21 cellular contexts compared by ENCODE assay signal in the genomic region with DNA sequence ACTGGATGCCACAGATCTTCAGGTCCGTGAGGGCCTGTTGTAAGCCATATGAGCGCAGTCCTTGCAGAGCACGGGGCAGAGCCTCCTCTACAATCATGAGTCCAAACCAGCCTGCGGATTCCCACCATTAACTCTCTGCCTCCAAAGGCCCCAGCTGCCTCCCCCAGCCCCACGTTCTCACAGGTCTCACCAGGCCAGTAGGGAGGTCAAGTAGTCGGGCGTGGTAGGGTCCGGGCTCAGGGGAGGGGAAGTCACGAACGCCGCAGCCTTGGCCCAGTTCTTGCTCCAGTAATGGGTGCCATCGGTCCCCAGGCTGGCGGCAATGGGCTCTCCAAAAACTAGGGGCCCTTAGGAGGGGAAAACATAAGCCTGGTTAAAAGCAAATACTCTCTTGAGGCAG. TPM values are rescaled to one million over a fixed set of nuclear protein-coding genes. Genes with fewer than 3 reads are reported as not detected.
"Had no signal": no experiment of that assay in that cellular context is flagged by ENCODE, and none has a peak within 500 bp of the region (broad histone marks: within the 10 kb centered on the region; RNA-seq: fewer than 3 reads in every experiment).

No MANE protein-coding gene starts in this region.

- H3K4me1 Mint-ChIP-seq: activated CD4-positive, alpha-beta memory T cell treated with anti-CD3 and anti-CD28 coated beads, Interleukin-2, amount 10 ng/mL, durations not matched to agents 7 days and 5 days; activated CD8-positive, alpha-beta memory T cell treated with anti-CD3 and anti-CD28 coated beads, Interleukin-2, amount 10 ng/mL, durations not matched to agents 7 days and 5 days; activated naive CD8-positive, alpha-beta T cell treated with anti-CD3 and anti-CD28 coated beads, Interleukin-2, amount 50 U/mL, for 24 hours; activated T-helper 17 cell treated with anti-CD3 and anti-CD28 coated beads, Interleukin-2, amount 50 U/mL, for 72 hours; stimulated activated naive CD8-positive, alpha-beta T cell treated with anti-CD3 and anti-CD28 coated beads, Interleukin-15, amount 100 ng/mL, for 72 hours; T-cell had no signal

- H3K4me3 ChIP-seq: lung, skin epidermis had no signal

- H3K9me3 Mint-ChIP-seq: activated B cell treated with CpG ODN at 0.5 μM for 24 hours; activated naive CD4-positive, alpha-beta T cell treated with anti-CD3 and anti-CD28 coated beads for 36 hours; dendritic cell treated with granulocyte-macrophage colony-stimulating factor and Interleukin-4, amounts not matched to agents 40 ng/mL and 50 ng/mL, for 4 days; stimulated activated naive CD8-positive, alpha-beta T cell treated with anti-CD3 and anti-CD28 coated beads, Interleukin-15, amount 100 ng/mL, for 72 hours had no signal

- H3K27ac Mint-ChIP-seq: activated B cell treated with CpG ODN at 0.5 μM for 24 hours; activated CD4-positive, alpha-beta memory T cell treated with anti-CD3 and anti-CD28 coated beads, Interleukin-2, amount 10 ng/mL, durations not matched to agents 7 days and 5 days; activated CD8-positive, alpha-beta memory T cell treated with anti-CD3 and anti-CD28 coated beads, Interleukin-2, amount 10 ng/mL, durations not matched to agents 7 days and 5 days; activated naive CD8-positive, alpha-beta T cell treated with anti-CD3 and anti-CD28 coated beads, Interleukin-2, amount 50 U/mL, for 24 hours; activated T-helper 17 cell treated with anti-CD3 and anti-CD28 coated beads, Interleukin-2, amount 50 U/mL, for 72 hours; dendritic cell treated with granulocyte-macrophage colony-stimulating factor and Interleukin-4, amounts not matched to agents 40 ng/mL and 50 ng/mL, for 4 days; stimulated activated naive CD8-positive, alpha-beta T cell treated with anti-CD3 and anti-CD28 coated beads, Interleukin-15, amount 100 ng/mL, for 72 hours; T-cell had no signal

- ATAC-seq: activated CD8-positive, alpha-beta memory T cell treated with anti-CD3 and anti-CD28 coated beads, Interleukin-2, amount 10 ng/mL, durations not matched to agents 7 days and 5 days; activated naive CD8-positive, alpha-beta T cell treated with anti-CD3 and anti-CD28 coated beads, Interleukin-2, amount 50 U/mL, for 24 hours; activated T-helper 17 cell treated with anti-CD3 and anti-CD28 coated beads, Interleukin-2, amount 50 U/mL, for 72 hours; left colon; SK-N-SH treated with all-trans-retinoic acid at 6 μM for 48 hours; stimulated activated naive CD8-positive, alpha-beta T cell treated with anti-CD3 and anti-CD28 coated beads, Interleukin-15, amount 100 ng/mL, for 72 hours had no signal

- H3K27me3 Mint-ChIP-seq: activated B cell treated with CpG ODN at 0.5 μM for 24 hours; activated CD8-positive, alpha-beta memory T cell treated with anti-CD3 and anti-CD28 coated beads, Interleukin-2, amount 10 ng/mL, durations not matched to agents 7 days and 5 days; stimulated activated naive CD8-positive, alpha-beta T cell treated with anti-CD3 and anti-CD28 coated beads, Interleukin-15, amount 100 ng/mL, for 72 hours; T-cell had no signal

- H3K4me3 Mint-ChIP-seq: activated B cell treated with CpG ODN at 0.5 μM for 24 hours; activated CD4-positive, alpha-beta memory T cell treated with anti-CD3 and anti-CD28 coated beads, Interleukin-2, amount 10 ng/mL, durations not matched to agents 7 days and 5 days; activated CD8-positive, alpha-beta memory T cell treated with anti-CD3 and anti-CD28 coated beads, Interleukin-2, amount 10 ng/mL, durations not matched to agents 7 days and 5 days; activated naive CD4-positive, alpha-beta T cell treated with anti-CD3 and anti-CD28 coated beads for 36 hours; activated naive CD8-positive, alpha-beta T cell treated with anti-CD3 and anti-CD28 coated beads, Interleukin-2, amount 50 U/mL, for 24 hours; activated T-helper 17 cell treated with anti-CD3 and anti-CD28 coated beads, Interleukin-2, amount 50 U/mL, for 72 hours; dendritic cell treated with granulocyte-macrophage colony-stimulating factor and Interleukin-4, amounts not matched to agents 40 ng/mL and 50 ng/mL, for 4 days; stimulated activated naive CD8-positive, alpha-beta T cell treated with anti-CD3 and anti-CD28 coated beads, Interleukin-15, amount 100 ng/mL, for 72 hours; T-cell had no signal

- H3K36me3 Mint-ChIP-seq: activated CD8-positive, alpha-beta memory T cell treated with anti-CD3 and anti-CD28 coated beads, Interleukin-2, amount 10 ng/mL, durations not matched to agents 7 days and 5 days; T-cell had no signal

- DNase-seq: activated B cell treated with CpG ODN at 0.5 μM for 24 hours; activated CD4-positive, alpha-beta memory T cell treated with anti-CD3 and anti-CD28 coated beads, Interleukin-2, amount 10 ng/mL, durations not matched to agents 7 days and 5 days; activated CD4-positive, alpha-beta T cell treated with anti-CD3 and anti-CD28 coated beads for 4 hours; activated CD8-positive, alpha-beta memory T cell treated with anti-CD3 and anti-CD28 coated beads, Interleukin-2, amount 10 ng/mL, durations not matched to agents 7 days and 5 days; activated naive CD4-positive, alpha-beta T cell treated with anti-CD3 and anti-CD28 coated beads for 36 hours; activated naive CD8-positive, alpha-beta T cell treated with anti-CD3 and anti-CD28 coated beads, Interleukin-2, amount 50 U/mL, for 24 hours; activated T-cell treated with anti-CD3 and anti-CD28 coated beads, Interleukin-2, amount 50 U/mL, for 1 hour; effector memory CD4-positive, alpha-beta T cell; foreskin fibroblast; occipital lobe; stimulated activated CD4-positive, alpha-beta T cell treated with anti-CD3 and anti-CD28 coated beads, Interleukin-4, amount 100 ng/mL, for 1 hour; stimulated activated naive CD8-positive, alpha-beta T cell treated with anti-CD3 and anti-CD28 coated beads, Interleukin-15, amount 100 ng/mL, for 72 hours; T-cell had no signal

RNA-seq across cellular contexts. Expression of gene CRMP1, which starts 53.6 kb away (rescaled TPM):
- total RNA-seq: activated naive CD4-positive, alpha-beta T cell treated with anti-CD3 and anti-CD28 coated beads for 36 hours; activated T-helper 17 cell treated with anti-CD3 and anti-CD28 coated beads, Interleukin-2, amount 50 U/mL, for 72 hours; bronchial epithelial cell; endothelial cell of umbilical vein had no signal
